Comparison of ENCODE assay signal across 7 cellular contexts in the genomic region with DNA sequence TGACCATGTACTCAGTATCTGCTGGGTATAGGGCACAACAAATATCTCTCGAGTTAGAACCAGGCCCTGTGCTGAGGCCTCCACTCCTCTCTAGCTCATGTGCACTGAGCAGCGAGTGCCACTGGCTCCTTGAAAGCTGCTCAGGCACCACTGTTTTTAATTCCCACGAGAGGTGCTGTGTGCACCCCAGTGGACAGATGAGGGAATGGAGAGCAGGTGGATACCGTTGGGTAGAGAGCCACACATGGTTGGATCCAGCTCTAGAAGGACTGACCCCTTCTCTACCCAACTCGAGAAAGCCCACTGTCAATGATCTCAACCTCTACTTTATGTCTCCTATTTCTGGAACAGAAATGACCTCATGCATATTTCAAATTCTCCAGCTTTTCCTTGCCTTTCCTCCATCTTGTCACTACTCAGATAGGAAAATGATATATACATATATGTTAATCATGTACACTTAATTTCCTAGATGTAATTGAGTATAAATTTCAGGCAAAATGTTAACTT.
A peak's percentile ranks its signal among the peaks of the same experiment; 100 is the strongest.
DNase-seq lines count a peak whose midpoint lies in the region; ATAC-seq, FAIRE-seq and TF ChIP-seq lines count a peak whose summit lies in the region.
"Not testable (repeated sequence)": the region's sequence is repeated elsewhere in the genome, so short reads cannot be mapped to it uniquely, and the experiment has no call there.

No MANE protein-coding gene starts in this region.

- not testable (repeated sequence) for H3K4me3 ChIP-seq in Jurkat, Clone E6-1 (ENCODE audit: low read length); HepG2 (replicated peaks in 1 of 3; ENCODE audit: insufficient read depth in 1 of 3, low read depth in 2 of 3, low read length in 3 of 3); psoas muscle

- H3K4me1 Mint-ChIP-seq in chondrocyte (ENCODE audit: low read depth) = peaks cover 18% of the 10 kb centered on the region

- CTCF ChIA-PET in HepG2 (lab: Yijun Ruan, JAX; ENCODE audit: low intra/inter-chr PET ratio, low total read pairs) = not testable (repeated sequence)

- TF ChIP-seq POLR2A in HepG2 (IDR thresholded peaks at IDR 0.05; ENCODE audit: insufficient read depth in 1 of 2, low read depth in 2 of 2, low read length in 2 of 2) = not testable (repeated sequence)

- not testable (repeated sequence) for H3K79me2 ChIP-seq in HepG2 (ENCODE audit: insufficient read depth, low read length)

- not testable (repeated sequence) for H3K27me3 ChIP-seq in HepG2 (ENCODE audit: control insufficient read depth in 1 of 2, insufficient read depth in 2 of 2, low read length in 2 of 2); psoas muscle (ENCODE audit: insufficient read depth in 3 of 3, low read length in 2 of 3)

- not testable (repeated sequence) for H3K27ac ChIP-seq in HepG2 (ENCODE audit: extremely low read length, insufficient read depth, low read length); psoas muscle

- peaks cover 26% of the 10 kb centered on the region for H3K9me3 ChIP-seq in HepG2 (ENCODE audit: low read length)
- H3K9me3 ChIP-seq in psoas muscle = not testable (repeated sequence)

- not testable (repeated sequence) for TF ChIP-seq EP300 in HepG2 (IDR thresholded peaks at IDR 0.05; ENCODE audit: low read depth in 2 of 2, low read length in 2 of 2); HepG2 (CRISPR knock-in tag; IDR thresholded peaks at IDR 0.05; ENCODE audit: borderline replicate concordance)

- DNase-seq in ELF-1 (ENCODE audit: low read depth, low spot score) = peak; percentile 4
- peak; percentile 41 for DNase-seq in Jurkat, Clone E6-1 (ENCODE audit: low read depth, low spot score)
- peak; percentile 18 for DNase-seq in NCI-H748 (lab: John Stamatoyannopoulos, UW; ENCODE audit: unreplicated experiment)
- DNase-seq in SK-N-DZ (ENCODE audit: low spot score) = peak; percentile 17
- not testable (repeated sequence) for DNase-seq in chondrocyte (ENCODE audit: low spot score); HepG2 (ENCODE audit: low spot score); psoas muscle

- not testable (repeated sequence) for H3K36me3 Mint-ChIP-seq in chondrocyte (ENCODE audit: low read depth)

- not testable (repeated sequence) for H3K9ac ChIP-seq in HepG2 (ENCODE audit: insufficient read depth, low read depth, low read length)

- not testable (repeated sequence) for H4K20me1 ChIP-seq in HepG2 (ENCODE audit: insufficient read depth, low read length)

- TF ChIP-seq RAD21 in HepG2 (CRISPR knock-in tag; IDR thresholded peaks at IDR 0.05) = not testable (repeated sequence)

- not testable (repeated sequence) for H3K9me3 Mint-ChIP-seq in chondrocyte (ENCODE audit: low read depth)

- 2% methylated on average over 4 of the region's 5 CpGs for WGBS in HepG2 (ENCODE audit: low lambda C conversion rate)
- 66 to 80% (median 67%) methylated on average over 5 of the region's 5 CpGs for WGBS in psoas muscle, 3 donors

- not testable (repeated sequence) for H3K4me2 ChIP-seq in HepG2 (ENCODE audit: low read depth, low read length)

- not testable (repeated sequence) for FAIRE-seq in HepG2 (lab: Jason Lieb, UNC)

- POLR2A ChIA-PET in HepG2 (lab: Yijun Ruan, JAX) = not testable (repeated sequence)

- H3K27ac Mint-ChIP-seq in chondrocyte (ENCODE audit: unreplicated experiment) = not testable (repeated sequence)

- not testable (repeated sequence) for BruUV-seq in HepG2 (replicated peaks; lab: Mats Ljungman, UMichigan)

- H3K4me3 Mint-ChIP-seq in chondrocyte (ENCODE audit: unreplicated experiment) = not testable (repeated sequence)

- ATAC-seq in HepG2, psoas muscle: not testable (repeated sequence)

- intact Hi-C loops in HepG2 (cut with micrococcal nuclease; ENCODE audit: unreplicated experiment) = loop anchor here (2.0 kb wide), 1 partner anchor 47 kb away; no protein-coding TSS in a partner anchor
- intact Hi-C loops in psoas muscle (cut with DNase I) = not testable (repeated sequence)

- not testable (repeated sequence) for H3K27me3 Mint-ChIP-seq in chondrocyte (ENCODE audit: low read depth)

- H3K4me1 ChIP-seq in HepG2 (ENCODE audit: insufficient read depth, low read length); psoas muscle: not testable (repeated sequence)

- in situ Hi-C loops in HepG2 (cut with HindIII; ENCODE audit: extremely low pct_ligation_motif_present, low pct_unique_long_range_greater_than_20kb) = not testable (repeated sequence)

- not testable (repeated sequence) for H3K36me3 ChIP-seq in HepG2 (replicated peaks in 1 of 2; ENCODE audit: control insufficient read depth in 1 of 2, insufficient read depth in 2 of 2, low read length in 2 of 2); psoas muscle (ENCODE audit: insufficient read depth in 1 of 2, low read depth in 1 of 2)

- not testable (repeated sequence) for H2AFZ ChIP-seq in HepG2 (ENCODE audit: low read length)

- peak; percentile 28 for TF ChIP-seq CTCF in chondrocyte (IDR thresholded peaks at IDR 0.05)
- TF ChIP-seq CTCF in HepG2 (CRISPR knock-in tag; IDR thresholded peaks at IDR 0.05) = not testable (repeated sequence)
- peak; percentile 9 for TF ChIP-seq CTCF in psoas muscle (IDR thresholded peaks at IDR 0.05)

TF ChIP-seq in HepG2, 621 proteins besides CTCF, POLR2A, EP300 and RAD21:
- peak; percentile 22; the same call in 1 of the 2 replicates for TF ChIP-seq ATF7 (IDR thresholded peaks at IDR 0.05)
- TF ChIP-seq ATF7 (CRISPR knock-in tag; IDR thresholded peaks at IDR 0.05) = not testable (repeated sequence)
TF ChIP-seq in HepG2: peak in this region for 1; not testable (repeated sequence) for 620.
